ENCODE assay signal across 34 cellular contexts in the genomic region with DNA sequence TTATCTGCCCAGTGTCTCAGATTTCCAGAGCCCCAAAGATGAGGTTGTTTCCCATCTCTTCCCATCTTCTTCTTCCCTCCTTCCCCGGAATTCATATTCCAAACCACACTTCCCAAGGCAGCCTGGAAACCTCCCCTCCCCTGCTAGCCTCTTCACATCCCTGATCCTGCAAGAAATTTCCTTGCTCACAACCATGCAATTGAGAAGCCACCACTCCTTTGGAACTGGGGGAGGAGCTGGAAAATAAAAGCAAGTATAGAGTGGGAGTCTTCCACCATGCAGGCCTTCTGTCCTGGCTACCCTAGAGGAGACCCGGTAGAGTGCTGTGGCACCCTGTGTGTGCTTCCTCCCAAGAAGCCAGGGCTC. TPM values are rescaled to one million over a fixed set of nuclear protein-coding genes. Genes with fewer than 3 reads are reported as not detected.
DNase-seq lines count a peak whose midpoint lies in the region; ATAC-seq and TF ChIP-seq lines count a peak whose summit lies in the region.
"Had no signal": no experiment of that assay in that cellular context is flagged by ENCODE, and none has a peak within 500 bp of the region (broad histone marks: within the 10 kb centered on the region; RNA-seq: fewer than 3 reads in every experiment).

No MANE protein-coding gene starts in this region.

- DNase-seq in esophagus muscularis mucosa (ENCODE audit: extremely low spot score) (no peak), amygdala (lab: John Stamatoyannopoulos, UW) (no peak)
- DNase-seq: ACHN; activated CD8-positive, alpha-beta memory T cell treated with anti-CD3 and anti-CD28 coated beads, Interleukin-2, amount 50 U/mL, for 48 hours; activated CD8-positive, alpha-beta T cell treated with anti-CD3 and anti-CD28 coated beads for 36 hours; activated naive CD4-positive, alpha-beta T cell treated with anti-CD3 and anti-CD28 coated beads, Interleukin-2, amount 50 U/mL, for 16 hours; amniotic stem cell; BE2C; CD8-positive, alpha-beta T cell; DMS 273 treated with DMSO at 0.1 percent for 48 hours; effector memory CD8-positive, alpha-beta T cell; foreskin keratinocyte; heart right ventricle; Karpas-422; NCI-H1436 treated with DMSO at 0.1 percent for 48 hours; NCI-H345; NCI-H69; right lobe of liver; SIG-M5; stimulated activated CD8-positive, alpha-beta memory T cell treated with anti-CD3 and anti-CD28 coated beads, Interleukin-4, amount 100 ng/mL, for 48 hours; SW 1271 had no signal

- peaks cover 100% of the 10 kb centered on the region for H3K79me2 ChIP-seq in Loucy (ENCODE audit: insufficient read depth, low read length)

- TF ChIP-seq POLR2A in esophagus muscularis mucosa (IDR thresholded peaks at IDR 0.05; ENCODE audit: low read depth) = no peak

- H3K4me3 ChIP-seq in Loucy (ENCODE audit: low read length, poor library complexity, severe bottlenecking) = peak overlapping the region; percentile 89
- H3K4me3 ChIP-seq in esophagus muscularis mucosa = no peak overlapping the region
- no peak overlapping the region for H3K4me3 ChIP-seq in mucosa of rectum (ENCODE audit: low read length in 2 of 2)
- peak overlapping the region in 1 of 2 donors; percentile 22 for H3K4me3 ChIP-seq in stomach smooth muscle (ENCODE audit: low read length in 2 of 2)
- H3K4me3 ChIP-seq: heart right ventricle, right lobe of liver had no signal

- H4K20me1 ChIP-seq in Loucy (ENCODE audit: insufficient read depth, low read length, poor library complexity, severe bottlenecking) = peaks cover 91% of the 10 kb centered on the region

- 16% methylated on average over 2 of the region's 2 CpGs for WGBS in esophagus muscularis mucosa

- intact Hi-C loops in esophagus muscularis mucosa (cut with DNase I) = no loop called here

- H3K4me3 Mint-ChIP-seq in stimulated activated memory B cell treated with anti-CD40 and anti-IgM and Interleukin-4, amounts not matched to agents 10 μg/mL and 1 μg/mL and 100 μg/mL, for 72 hours = no peak overlapping the region
- H3K4me3 Mint-ChIP-seq: activated CD8-positive, alpha-beta T cell treated with anti-CD3 and anti-CD28 coated beads for 36 hours; activated T-helper 1 cell treated with anti-CD3 and anti-CD28 coated beads, Interleukin-12 subunit alpha, Interleukin-12 subunit beta, Interleukin-2, Interleukin-4 antibody, amounts not matched to agents 30 ng/mL and 10 ng/mL and 1 ng/mL, durations not matched to agents 14 hours and 24 hours and 36 hours; CD8-positive, alpha-beta T cell; effector memory CD8-positive, alpha-beta T cell had no signal

- peaks cover 11% of the 10 kb centered on the region for H3F3A ChIP-seq in Loucy (ENCODE audit: low read depth)

- ATAC-seq in stimulated activated memory B cell treated with anti-CD40 and anti-IgM and Interleukin-4, amounts not matched to agents 10 μg/mL and 1 μg/mL and 100 μg/mL, for 72 hours = no peak
- ATAC-seq in HG02852 (IDR thresholded peaks at IDR 0.05; ENCODE audit: unreplicated experiment) (no peak), HG02759 (IDR thresholded peaks at IDR 0.05; ENCODE audit: unreplicated experiment) (no peak)
- ATAC-seq: activated CD8-positive, alpha-beta T cell treated with anti-CD3 and anti-CD28 coated beads for 36 hours; CD8-positive, alpha-beta T cell; effector memory CD8-positive, alpha-beta T cell; foreskin keratinocyte; heart right ventricle; HepG2 had no signal

- H3K4me2 ChIP-seq in Loucy (ENCODE audit: low read depth, low read length, poor library complexity, severe bottlenecking) = peak overlapping the region; percentile 82

- no peak overlapping the region for H2AFZ ChIP-seq in Loucy (ENCODE audit: low read length)

- H3K27ac ChIP-seq in esophagus muscularis mucosa (replicated peaks in 1 of 4) = peak overlapping the region; percentile 91 to 97 (median 96)
- H3K27ac ChIP-seq in mucosa of rectum (ENCODE audit: low read depth in 2 of 2, low read length in 2 of 2) = peak overlapping the region; percentile 22 to 32
- peak overlapping the region; percentile 96 for H3K27ac ChIP-seq in stomach smooth muscle (ENCODE audit: low read length)
- H3K27ac ChIP-seq: foreskin keratinocyte, heart right ventricle, neutrophil had no signal

- peaks cover 86% of the 10 kb centered on the region for H3K4me1 ChIP-seq in Loucy (ENCODE audit: insufficient read depth, low read length, poor library complexity, severe bottlenecking)
- H3K4me1 ChIP-seq in esophagus muscularis mucosa = peaks cover 68 to 100% (median 98%) of the 10 kb centered on the region in 4 donors
- H3K4me1 ChIP-seq in mucosa of rectum (ENCODE audit: control insufficient read depth in 2 of 2, insufficient read depth in 2 of 2, low read length in 2 of 2) = peaks cover 38 to 59% of the 10 kb centered on the region in 2 donors
- peaks cover 88% of the 10 kb centered on the region for H3K4me1 ChIP-seq in stomach smooth muscle (ENCODE audit: control insufficient read depth, insufficient read depth, low read length)
- H3K4me1 ChIP-seq: BE2C, foreskin keratinocyte, right lobe of liver had no signal

- TF ChIP-seq CTCF in Loucy (conservative IDR thresholded peaks at IDR 0.05; ENCODE audit: low read length) (no peak), esophagus muscularis mucosa (IDR thresholded peaks at IDR 0.05) (no peak)

- H3K9me2 ChIP-seq in Loucy (replicated peaks; ENCODE audit: low read depth, low read length) = no peaks in the 10 kb centered on the region

- H3K27me3 ChIP-seq in Loucy (ENCODE audit: insufficient read depth, low read length, poor library complexity, severe bottlenecking) = no peaks in the 10 kb centered on the region
- no peaks in the 10 kb centered on the region for H3K27me3 ChIP-seq in esophagus muscularis mucosa
- H3K27me3 ChIP-seq in mucosa of rectum (ENCODE audit: control insufficient read depth in 2 of 2, insufficient read depth in 2 of 2, low read length in 2 of 2) = peaks cover 0 to 3% of the 10 kb centered on the region in 2 donors
- H3K27me3 ChIP-seq in stomach smooth muscle (ENCODE audit: control insufficient read depth in 1 of 2, insufficient read depth in 2 of 2, low read length in 2 of 2) = no peaks in the 10 kb centered on the region

- no peaks in the 10 kb centered on the region for H3K36me3 Mint-ChIP-seq in stimulated activated memory B cell treated with anti-CD40 and anti-IgM and Interleukin-4, amounts not matched to agents 10 μg/mL and 1 μg/mL and 100 μg/mL, for 72 hours
- H3K36me3 Mint-ChIP-seq: CD8-positive, alpha-beta T cell had no signal

- H3K9me3 Mint-ChIP-seq in stimulated activated memory B cell treated with anti-CD40 and anti-IgM and Interleukin-4, amounts not matched to agents 10 μg/mL and 1 μg/mL and 100 μg/mL, for 72 hours = no peaks in the 10 kb centered on the region
- H3K9me3 Mint-ChIP-seq: activated CD8-positive, alpha-beta T cell treated with anti-CD3 and anti-CD28 coated beads for 36 hours; activated T-helper 1 cell treated with anti-CD3 and anti-CD28 coated beads, Interleukin-12 subunit alpha, Interleukin-12 subunit beta, Interleukin-2, Interleukin-4 antibody, amounts not matched to agents 30 ng/mL and 10 ng/mL and 1 ng/mL, durations not matched to agents 14 hours and 24 hours and 36 hours; CD8-positive, alpha-beta T cell; effector memory CD8-positive, alpha-beta T cell had no signal

- H3K36me3 ChIP-seq in Loucy (ENCODE audit: insufficient read depth, low read length) (peaks cover 85% of the 10 kb centered on the region), esophagus muscularis mucosa (no peaks in the 10 kb centered on the region), mucosa of rectum (ENCODE audit: control insufficient read depth in 2 of 2, insufficient read depth in 2 of 2, low read length in 2 of 2) (peaks cover 0 to 10% of the 10 kb centered on the region in 2 donors), stomach smooth muscle (ENCODE audit: control insufficient read depth in 2 of 2, insufficient read depth in 2 of 2, low read length in 2 of 2) (peaks cover 0 to 2% of the 10 kb centered on the region in 2 donors)
- H3K36me3 ChIP-seq: BE2C, heart right ventricle, neutrophil, right lobe of liver had no signal

- no peak for TF ChIP-seq EP300 in esophagus muscularis mucosa (IDR thresholded peaks at IDR 0.05)

- no peaks in the 10 kb centered on the region for H3K4me1 Mint-ChIP-seq in stimulated activated memory B cell treated with anti-CD40 and anti-IgM and Interleukin-4, amounts not matched to agents 10 μg/mL and 1 μg/mL and 100 μg/mL, for 72 hours

- no peaks in the 10 kb centered on the region for H3K9me3 ChIP-seq in Loucy (ENCODE audit: insufficient read depth, low read depth, low read length)
- no peaks in the 10 kb centered on the region for H3K9me3 ChIP-seq in esophagus muscularis mucosa
- H3K9me3 ChIP-seq in mucosa of rectum (ENCODE audit: control insufficient read depth in 2 of 2, low read length in 2 of 2) = no peaks in the 10 kb centered on the region
- no peaks in the 10 kb centered on the region for H3K9me3 ChIP-seq in stomach smooth muscle (ENCODE audit: control insufficient read depth in 2 of 2, low read length in 2 of 2)
- H3K9me3 ChIP-seq: BE2C, heart right ventricle, neutrophil, right lobe of liver had no signal

- no peak overlapping the region for H3K27ac Mint-ChIP-seq in stimulated activated memory B cell treated with anti-CD40 and anti-IgM and Interleukin-4, amounts not matched to agents 10 μg/mL and 1 μg/mL and 100 μg/mL, for 72 hours
- H3K27ac Mint-ChIP-seq: activated CD8-positive, alpha-beta T cell treated with anti-CD3 and anti-CD28 coated beads for 36 hours; activated T-helper 1 cell treated with anti-CD3 and anti-CD28 coated beads, Interleukin-12 subunit alpha, Interleukin-12 subunit beta, Interleukin-2, Interleukin-4 antibody, amounts not matched to agents 30 ng/mL and 10 ng/mL and 1 ng/mL, durations not matched to agents 14 hours and 24 hours and 36 hours; CD8-positive, alpha-beta T cell; effector memory CD8-positive, alpha-beta T cell had no signal

- H3K9ac ChIP-seq in Loucy (ENCODE audit: low read depth, low read length, poor library complexity, severe bottlenecking) (peak overlapping the region; percentile 43), mucosa of rectum (ENCODE audit: low read depth in 1 of 2, low read length in 2 of 2) (no peak overlapping the region), stomach smooth muscle (ENCODE audit: low read length in 2 of 2) (peak overlapping the region; percentile 27 to 36)

- peaks cover 57% of the 10 kb centered on the region for H3K27me3 Mint-ChIP-seq in stimulated activated memory B cell treated with anti-CD40 and anti-IgM and Interleukin-4, amounts not matched to agents 10 μg/mL and 1 μg/mL and 100 μg/mL, for 72 hours
- H3K27me3 Mint-ChIP-seq: effector memory CD8-positive, alpha-beta T cell had no signal

RNA-seq across cellular contexts. Expression of a gene that starts 15.5 kb away (rescaled TPM):
- 10 to 100 TPM; 36.3 to 86.4 (median 63.4) TPM for total RNA-seq in esophagus muscularis mucosa
- total RNA-seq: HepG2 had no signal

RNA-seq across cellular contexts. Expression of a gene that starts 17.7 kb away (rescaled TPM):
- total RNA-seq in esophagus muscularis mucosa = 1 to 10 TPM; 3.5 to 8.3 (median 5.0) TPM
- total RNA-seq: HepG2 had no signal

RNA-seq across cellular contexts. Expression of a gene that starts 29.6 kb away (rescaled TPM):
- total RNA-seq in esophagus muscularis mucosa = 10 to 100 TPM; 10.8 to 34.9 (median 28.7) TPM
- total RNA-seq: HepG2 had no signal

RNA-seq across cellular contexts. Expression of a gene that starts 29.6 kb away (rescaled TPM):
- total RNA-seq in esophagus muscularis mucosa = not detected
- total RNA-seq: activated CD8-positive, alpha-beta T cell treated with anti-CD3 and anti-CD28 coated beads for 36 hours; activated T-helper 1 cell treated with anti-CD3 and anti-CD28 coated beads, Interleukin-12 subunit alpha, Interleukin-12 subunit beta, Interleukin-2, Interleukin-4 antibody, amounts not matched to agents 30 ng/mL and 10 ng/mL and 1 ng/mL, durations not matched to agents 14 hours and 24 hours and 36 hours; CD8-positive, alpha-beta T cell; epithelial cell of proximal tubule; foreskin keratinocyte; heart right ventricle; HepG2; lung microvascular endothelial cell; posterior vena cava; right lobe of liver had no signal

RNA-seq across cellular contexts. Expression of a gene that starts 33.1 kb away (rescaled TPM):
- total RNA-seq in esophagus muscularis mucosa = under 1 TPM; 0.17 to 0.83 (median 0.36) TPM
- total RNA-seq: activated CD8-positive, alpha-beta T cell treated with anti-CD3 and anti-CD28 coated beads for 36 hours; activated T-helper 1 cell treated with anti-CD3 and anti-CD28 coated beads, Interleukin-12 subunit alpha, Interleukin-12 subunit beta, Interleukin-2, Interleukin-4 antibody, amounts not matched to agents 30 ng/mL and 10 ng/mL and 1 ng/mL, durations not matched to agents 14 hours and 24 hours and 36 hours; CD8-positive, alpha-beta T cell; foreskin keratinocyte; H7; HepG2; lung microvascular endothelial cell had no signal

Comparison
In these comparisons a context has a peak if more than half of its experiments do, and no peak if none do; other contexts are left out.
1. H3K9ac ChIP-seq: peak in Loucy (single experiment) and stomach smooth muscle (2 of 2); none in mucosa of rectum (0 of 2).
2. H3K27ac ChIP-seq: peak in every context shown above with its lines; median percentile 96 in esophagus muscularis mucosa; 96 in stomach smooth muscle; 27 in mucosa of rectum.